26 cellular contexts compared by ENCODE assay signal in the genomic region with DNA sequence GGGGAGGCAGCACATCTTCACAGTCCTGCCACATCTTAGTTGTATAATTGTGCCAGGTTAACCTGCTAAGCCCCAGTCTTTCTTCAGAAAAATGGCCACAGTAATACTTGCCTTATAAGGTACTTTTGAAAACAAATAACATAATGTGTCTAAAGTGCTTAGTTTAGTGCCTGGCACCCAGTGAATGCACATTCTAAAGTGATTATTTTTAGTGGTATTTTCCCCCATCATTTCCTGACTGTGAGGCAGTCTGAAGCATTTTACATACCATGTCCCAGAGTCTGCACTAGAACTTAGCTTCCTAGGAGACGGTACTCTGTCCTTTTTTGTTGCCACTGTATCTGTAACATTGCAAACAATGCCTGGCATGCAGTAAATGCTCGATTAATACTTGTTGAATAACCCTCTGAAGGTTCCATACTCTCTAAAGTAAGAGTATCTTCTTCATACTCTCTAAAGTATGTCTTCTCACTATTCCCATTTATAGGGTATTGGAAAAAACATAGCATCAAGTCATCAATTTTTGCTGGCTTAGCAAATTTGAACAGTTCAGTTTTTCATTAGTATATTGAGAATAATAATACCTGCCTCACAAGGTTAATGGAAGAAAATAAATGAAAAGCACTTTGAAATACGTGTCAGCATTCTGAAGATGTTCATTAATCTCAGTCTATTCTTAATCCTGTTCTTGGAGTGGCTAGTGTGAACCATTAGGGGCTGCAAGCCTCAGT. TPM values are rescaled to one million over a fixed set of nuclear protein-coding genes. Genes with fewer than 3 reads are reported as not detected.
DNase-seq lines count a peak whose midpoint lies in the region; FAIRE-seq and TF ChIP-seq lines count a peak whose summit lies in the region.
"Had no signal": no experiment of that assay in that cellular context is flagged by ENCODE, and none has a peak within 500 bp of the region (broad histone marks: within the 10 kb centered on the region; RNA-seq: fewer than 3 reads in every experiment).

No MANE protein-coding gene starts in this region.

- H3K4me1 Mint-ChIP-seq in astrocyte (ENCODE audit: low read depth, unreplicated experiment), result no peaks in the 10 kb centered on the region
- H3K4me1 Mint-ChIP-seq: CD8-positive, alpha-beta memory T cell had no signal

- H3K27me3 ChIP-seq in astrocyte (ENCODE audit: insufficient read depth, low read length) (no peaks in the 10 kb centered on the region), SK-N-SH (ENCODE audit: insufficient read depth) (peaks cover 7% of the 10 kb centered on the region; the same call in 1 of the 2 replicates)

- CTCF ChIA-PET in SK-N-SH (lab: Yijun Ruan, JAX), result interaction anchor here (1.1 kb wide), 1 partner anchor 179 kb away, joined by 3 read pairs; the partner anchor contains the start of gene FMO4

- no peaks in the 10 kb centered on the region for H3K4me1 ChIP-seq in astrocyte (ENCODE audit: insufficient read depth, low read length)
- no peaks in the 10 kb centered on the region for H3K4me1 ChIP-seq in SK-N-SH (ENCODE audit: control insufficient read depth in 1 of 2, insufficient read depth in 2 of 2, low read depth in 1 of 2, low read length in 1 of 2)

- no peak for FAIRE-seq in astrocyte (lab: Jason Lieb, UNC)
- FAIRE-seq: GM18507, GM19239 had no signal

- no peaks in the 10 kb centered on the region for H3F3A ChIP-seq in SK-N-SH (replicated peaks; ENCODE audit: insufficient read depth)

- no peaks in the 10 kb centered on the region for H3K36me3 Mint-ChIP-seq in astrocyte (ENCODE audit: low read depth, unreplicated experiment)
- H3K36me3 Mint-ChIP-seq: CD8-positive, alpha-beta memory T cell had no signal

- H3K36me3 ChIP-seq in astrocyte (ENCODE audit: insufficient read depth, low read length) (no peaks in the 10 kb centered on the region), SK-N-SH (replicated peaks in 1 of 2; ENCODE audit: control insufficient read depth in 1 of 2, insufficient read depth in 2 of 2, low read length in 1 of 2) (no peaks in the 10 kb centered on the region)

- H3K9me2 ChIP-seq in SK-N-SH, result no peaks in the 10 kb centered on the region

- TF ChIP-seq RAD21 in SK-N-SH (IDR thresholded peaks at IDR 0.05; ENCODE audit: low read length), result no peak

- H3K9me3 ChIP-seq in astrocyte (ENCODE audit: insufficient read depth, low read depth, low read length) (no peaks in the 10 kb centered on the region), SK-N-SH (peaks cover 7% of the 10 kb centered on the region; the same call in 1 of the 2 replicates)

- H2AFZ ChIP-seq in astrocyte (ENCODE audit: low read depth, low read length) (no peak overlapping the region), SK-N-SH (ENCODE audit: low read depth) (no peak overlapping the region)

- H3K9me3 Mint-ChIP-seq in astrocyte (ENCODE audit: unreplicated experiment), result no peaks in the 10 kb centered on the region

- no peaks in the 10 kb centered on the region for H3K27me3 Mint-ChIP-seq in astrocyte (ENCODE audit: low read depth, unreplicated experiment)

- H3K79me2 ChIP-seq in astrocyte (ENCODE audit: insufficient read depth, low read length) (no peaks in the 10 kb centered on the region), SK-N-SH (ENCODE audit: insufficient read depth) (no peaks in the 10 kb centered on the region)

- H3K27ac ChIP-seq in astrocyte (ENCODE audit: low read depth, low read length), result no peak overlapping the region
- H3K27ac ChIP-seq in SK-N-SH (ENCODE audit: low read depth in 2 of 2, low read length in 1 of 2), result no peak overlapping the region

- peak; percentile 88 for DNase-seq in EH (ENCODE audit: low read depth)
- DNase-seq in astrocyte (ENCODE audit: low read depth), result peak; percentile 32
- DNase-seq in fibroblast of pulmonary artery (ENCODE audit: low read depth), result peak; percentile 42
- DNase-seq in epidermal melanocyte (ENCODE audit: insufficient read length, low spot score), result no peak
- DNase-seq in 8988T, result no peak
- DNase-seq in NCI-H1930 (lab: John Stamatoyannopoulos, UW), result no peak
- no peak for DNase-seq in SK-N-SH
- DNase-seq: AML-193; C1 segment of cervical spinal cord; Calu3; CD8-positive, alpha-beta memory T cell; GDM1; KBM-7; MM.1S; NCI-H1048; NCI-H1417 treated with DMSO at 0.1 percent for 48 hours; NCI-H187 treated with DMSO at 0.1 percent for 48 hours; NCI-H226; NCI-H524; NCI-H774; NK-92 treated with Interleukin-12 subunit alpha and Interleukin-12 subunit beta, amount 100 ng/mL, for 24 hours; SIG-M5 had no signal

- under 1% methylated on average over 3 of the region's 3 CpGs for WGBS in SK-N-SH (ENCODE audit: low lambda C conversion rate)

- no peak overlapping the region for H3K9ac ChIP-seq in astrocyte (ENCODE audit: low read length)
- H3K9ac ChIP-seq in SK-N-SH, result no peak overlapping the region

- H3K4me2 ChIP-seq in astrocyte (ENCODE audit: low read length) (no peak overlapping the region), SK-N-SH (no peak overlapping the region)

- H3K4me3 ChIP-seq in astrocyte (ENCODE audit: insufficient read depth, low read depth, low read length), result no peak overlapping the region
- H3K4me3 ChIP-seq in fibroblast of pulmonary artery (replicated peaks; ENCODE audit: low read depth, low read length), result no peak overlapping the region
- H3K4me3 ChIP-seq in SK-N-SH (ENCODE audit: low read depth in 2 of 2, low read length in 1 of 2), result no peak overlapping the region

- no peak overlapping the region for H3K27ac Mint-ChIP-seq in astrocyte (ENCODE audit: unreplicated experiment)
- H3K27ac Mint-ChIP-seq: CD8-positive, alpha-beta memory T cell had no signal

- TF ChIP-seq EP300 in SK-N-SH (IDR thresholded peaks at IDR 0.05; ENCODE audit: borderline replicate concordance in 1 of 2, low read depth in 1 of 2, low read length in 1 of 2), result no peak

- TF ChIP-seq CTCF in astrocyte (IDR thresholded peaks at IDR 0.05; ENCODE audit: insufficient read depth, low read depth, low read length), result no peak
- no peak for TF ChIP-seq CTCF in fibroblast of pulmonary artery (IDR thresholded peaks at IDR 0.05; ENCODE audit: low read length, missing control alignments)
- TF ChIP-seq CTCF in SK-N-SH (IDR thresholded peaks at IDR 0.05), result no peak

- POLR2A ChIA-PET in SK-N-SH (lab: Yijun Ruan, JAX), result no interaction called here

- H3K4me3 Mint-ChIP-seq in astrocyte (ENCODE audit: unreplicated experiment), result no peak overlapping the region
- H3K4me3 Mint-ChIP-seq: CD8-positive, alpha-beta memory T cell had no signal

- H4K20me1 ChIP-seq in astrocyte (ENCODE audit: insufficient read depth, low read length) (no peaks in the 10 kb centered on the region), SK-N-SH (ENCODE audit: insufficient read depth) (no peaks in the 10 kb centered on the region)

TF ChIP-seq in SK-N-SH, 30 proteins besides CTCF, POLR2A, EP300 and RAD21:
- TF ChIP-seq POLR2AphosphoS5 (IDR thresholded peaks at IDR 0.05; ENCODE audit: low read depth, low read length) (no peak), RXRA (IDR thresholded peaks at IDR 0.05; ENCODE audit: borderline replicate concordance, low read depth) (no peak), CHD2 (IDR thresholded peaks at IDR 0.05; ENCODE audit: low read length, partially characterized antibody) (no peak), TEAD4 (IDR thresholded peaks at IDR 0.05; ENCODE audit: borderline replicate concordance, insufficient read depth) (no peak), RCOR1 (IDR thresholded peaks at IDR 0.05; ENCODE audit: low read length) (no peak), YY1 (IDR thresholded peaks at IDR 0.05; ENCODE audit: low read depth) (no peak), FOXM1 (IDR thresholded peaks at IDR 0.05; ENCODE audit: low read depth) (no peak), MXI1 (IDR thresholded peaks at IDR 0.05; ENCODE audit: low read depth, low read length) (no peak), GABPA (IDR thresholded peaks at IDR 0.05; ENCODE audit: low read depth) (no peak), MAX (IDR thresholded peaks at IDR 0.05; ENCODE audit: low read depth) (no peak), JUND (IDR thresholded peaks at IDR 0.05) (no peak), GATA2 (CRISPR knock-in tag; IDR thresholded peaks at IDR 0.05) (no peak), RFX5 (IDR thresholded peaks at IDR 0.05; ENCODE audit: low read length) (no peak), TAF1 (IDR thresholded peaks at IDR 0.05; ENCODE audit: borderline replicate concordance, low read depth, low read length) (no peak), NFIC (IDR thresholded peaks at IDR 0.05; ENCODE audit: borderline replicate concordance) (no peak), EZH2phosphoT487 (IDR thresholded peaks at IDR 0.05; ENCODE audit: borderline replicate concordance, low read depth) (no peak)
- TF ChIP-seq, protein P1, sequence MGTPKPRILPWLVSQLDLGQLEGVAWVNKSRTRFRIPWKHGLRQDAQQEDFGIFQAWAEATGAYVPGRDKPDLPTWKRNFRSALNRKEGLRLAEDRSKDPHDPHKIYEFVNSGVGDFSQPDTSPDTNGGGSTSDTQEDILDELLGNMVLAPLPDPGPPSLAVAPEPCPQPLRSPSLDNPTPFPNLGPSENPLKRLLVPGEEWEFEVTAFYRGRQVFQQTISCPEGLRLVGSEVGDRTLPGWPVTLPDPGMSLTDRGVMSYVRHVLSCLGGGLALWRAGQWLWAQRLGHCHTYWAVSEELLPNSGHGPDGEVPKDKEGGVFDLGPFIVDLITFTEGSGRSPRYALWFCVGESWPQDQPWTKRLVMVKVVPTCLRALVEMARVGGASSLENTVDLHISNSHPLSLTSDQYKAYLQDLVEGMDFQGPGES (IDR thresholded peaks at IDR 0.05; ENCODE audit: low read depth, low read length), result no peak

RNA-seq across cellular contexts. Expression of gene FMO3, which starts 43.7 kb away (rescaled TPM):
- total RNA-seq in astrocyte, result not detected in 2 replicates
- polyA plus RNA-seq in SK-N-SH (2012; rRNA removed), result 0.85 and 0.96 TPM in 2 replicates
- polyA plus RNA-seq in SK-N-SH (2012; cell fraction: cytosol; rRNA removed), result 0.82 and 0.87 TPM in 2 replicates
- polyA plus RNA-seq in SK-N-SH (2012; cell fraction: nucleus; rRNA removed), result 0.59 and 0.97 TPM in 2 replicates
- total RNA-seq: Calu3; CD8-positive, alpha-beta memory T cell had no signal
- polyA plus RNA-seq: CD8-positive, alpha-beta memory T cell had no signal

RNA-seq across cellular contexts. Expression of gene FMO2, which starts 50.7 kb away (rescaled TPM):
- total RNA-seq in astrocyte, result not detected in 2 replicates
- not detected in 2 replicates for polyA plus RNA-seq in SK-N-SH (2012; rRNA removed)
- not detected in 2 replicates for polyA plus RNA-seq in SK-N-SH (2012; cell fraction: cytosol; rRNA removed)
- not detected in 2 replicates for polyA plus RNA-seq in SK-N-SH (2012; cell fraction: nucleus; rRNA removed)
- total RNA-seq: Calu3; CD8-positive, alpha-beta memory T cell; Daoy; H4 had no signal
- polyA plus RNA-seq: CD8-positive, alpha-beta memory T cell had no signal

Comparison
In these comparisons a context has a peak if more than half of its experiments do, and no peak if none do; other contexts are left out.
1. DNase-seq: peak in EH (single experiment), astrocyte (single experiment) and fibroblast of pulmonary artery (single experiment); none in epidermal melanocyte (single experiment), 8988T (single experiment), NCI-H1930 (0 of 2) and SK-N-SH (single experiment).